In the genomic region with DNA sequence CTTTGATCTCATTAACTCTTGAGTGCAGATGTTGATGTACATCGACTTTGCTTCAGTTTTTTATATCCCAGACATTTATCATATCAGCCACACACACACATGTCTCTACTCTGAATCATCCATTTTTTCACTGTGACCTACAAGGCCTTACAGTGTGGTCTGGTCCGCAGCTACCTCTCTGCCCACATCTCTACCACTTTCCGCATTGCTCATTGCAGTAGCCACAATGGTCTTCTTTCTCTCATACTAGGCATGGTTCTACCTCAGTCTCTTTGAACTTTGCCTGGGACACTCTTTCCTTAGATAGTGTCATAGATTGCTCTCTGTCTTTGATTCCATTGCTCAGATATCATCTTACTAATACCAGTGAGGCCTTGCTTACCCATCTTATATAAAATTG, we compare ENCODE assay signal across 2 cellular contexts.
TF ChIP-seq lines count a peak whose summit lies in the region.

No MANE protein-coding gene starts in this region.

TF ChIP-seq in HCT116, 20 proteins besides CTCF, POLR2A, EP300 and RAD21:
- TF ChIP-seq, protein P1, sequence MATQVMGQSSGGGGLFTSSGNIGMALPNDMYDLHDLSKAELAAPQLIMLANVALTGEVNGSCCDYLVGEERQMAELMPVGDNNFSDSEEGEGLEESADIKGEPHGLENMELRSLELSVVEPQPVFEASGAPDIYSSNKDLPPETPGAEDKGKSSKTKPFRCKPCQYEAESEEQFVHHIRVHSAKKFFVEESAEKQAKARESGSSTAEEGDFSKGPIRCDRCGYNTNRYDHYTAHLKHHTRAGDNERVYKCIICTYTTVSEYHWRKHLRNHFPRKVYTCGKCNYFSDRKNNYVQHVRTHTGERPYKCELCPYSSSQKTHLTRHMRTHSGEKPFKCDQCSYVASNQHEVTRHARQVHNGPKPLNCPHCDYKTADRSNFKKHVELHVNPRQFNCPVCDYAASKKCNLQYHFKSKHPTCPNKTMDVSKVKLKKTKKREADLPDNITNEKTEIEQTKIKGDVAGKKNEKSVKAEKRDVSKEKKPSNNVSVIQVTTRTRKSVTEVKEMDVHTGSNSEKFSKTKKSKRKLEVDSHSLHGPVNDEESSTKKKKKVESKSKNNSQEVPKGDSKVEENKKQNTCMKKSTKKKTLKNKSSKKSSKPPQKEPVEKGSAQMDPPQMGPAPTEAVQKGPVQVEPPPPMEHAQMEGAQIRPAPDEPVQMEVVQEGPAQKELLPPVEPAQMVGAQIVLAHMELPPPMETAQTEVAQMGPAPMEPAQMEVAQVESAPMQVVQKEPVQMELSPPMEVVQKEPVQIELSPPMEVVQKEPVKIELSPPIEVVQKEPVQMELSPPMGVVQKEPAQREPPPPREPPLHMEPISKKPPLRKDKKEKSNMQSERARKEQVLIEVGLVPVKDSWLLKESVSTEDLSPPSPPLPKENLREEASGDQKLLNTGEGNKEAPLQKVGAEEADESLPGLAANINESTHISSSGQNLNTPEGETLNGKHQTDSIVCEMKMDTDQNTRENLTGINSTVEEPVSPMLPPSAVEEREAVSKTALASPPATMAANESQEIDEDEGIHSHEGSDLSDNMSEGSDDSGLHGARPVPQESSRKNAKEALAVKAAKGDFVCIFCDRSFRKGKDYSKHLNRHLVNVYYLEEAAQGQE (IDR thresholded peaks at IDR 0.05; ENCODE audit: low read depth) = no peak
- TF ChIP-seq TCF7L2 (IDR thresholded peaks at IDR 0.05; ENCODE audit: borderline replicate concordance, extremely low read depth, insufficient read depth, insufficient read length) = no peak
- no peak for TF ChIP-seq CEBPB (IDR thresholded peaks at IDR 0.05; ENCODE audit: low read depth)
- TF ChIP-seq, protein P2, sequence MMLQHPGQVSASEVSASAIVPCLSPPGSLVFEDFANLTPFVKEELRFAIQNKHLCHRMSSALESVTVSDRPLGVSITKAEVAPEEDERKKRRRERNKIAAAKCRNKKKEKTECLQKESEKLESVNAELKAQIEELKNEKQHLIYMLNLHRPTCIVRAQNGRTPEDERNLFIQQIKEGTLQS (IDR thresholded peaks at IDR 0.05) = no peak
- TF ChIP-seq EZH2phosphoT487 (IDR thresholded peaks at IDR 0.05; ENCODE audit: borderline replicate concordance) = no peak
- no peak for TF ChIP-seq SRF (IDR thresholded peaks at IDR 0.05; ENCODE audit: low read depth)
- TF ChIP-seq CBX3 (IDR thresholded peaks at IDR 0.05; ENCODE audit: low read depth) = no peak
- TF ChIP-seq EZH2 (IDR thresholded peaks at IDR 0.05) = no peak
- no peak for TF ChIP-seq EGR1 (IDR thresholded peaks at IDR 0.05; ENCODE audit: low read depth)
- TF ChIP-seq YY1 (IDR thresholded peaks at IDR 0.05; ENCODE audit: extremely low read depth, insufficient replicate concordance, low read depth, low read length) = no peak
- no peak for TF ChIP-seq POLR2AphosphoS5 (IDR thresholded peaks at IDR 0.05; ENCODE audit: low read depth, low read length)
- no peak for TF ChIP-seq ELF1 (IDR thresholded peaks at IDR 0.05; ENCODE audit: borderline replicate concordance, low read depth)
- TF ChIP-seq, protein P3, sequence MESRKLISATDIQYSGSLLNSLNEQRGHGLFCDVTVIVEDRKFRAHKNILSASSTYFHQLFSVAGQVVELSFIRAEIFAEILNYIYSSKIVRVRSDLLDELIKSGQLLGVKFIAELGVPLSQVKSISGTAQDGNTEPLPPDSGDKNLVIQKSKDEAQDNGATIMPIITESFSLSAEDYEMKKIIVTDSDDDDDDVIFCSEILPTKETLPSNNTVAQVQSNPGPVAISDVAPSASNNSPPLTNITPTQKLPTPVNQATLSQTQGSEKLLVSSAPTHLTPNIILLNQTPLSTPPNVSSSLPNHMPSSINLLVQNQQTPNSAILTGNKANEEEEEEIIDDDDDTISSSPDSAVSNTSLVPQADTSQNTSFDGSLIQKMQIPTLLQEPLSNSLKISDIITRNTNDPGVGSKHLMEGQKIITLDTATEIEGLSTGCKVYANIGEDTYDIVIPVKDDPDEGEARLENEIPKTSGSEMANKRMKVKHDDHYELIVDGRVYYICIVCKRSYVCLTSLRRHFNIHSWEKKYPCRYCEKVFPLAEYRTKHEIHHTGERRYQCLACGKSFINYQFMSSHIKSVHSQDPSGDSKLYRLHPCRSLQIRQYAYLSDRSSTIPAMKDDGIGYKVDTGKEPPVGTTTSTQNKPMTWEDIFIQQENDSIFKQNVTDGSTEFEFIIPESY (IDR thresholded peaks at IDR 0.05; ENCODE audit: extremely low read depth, insufficient replicate concordance, low read length) = no peak
- no peak for TF ChIP-seq SIN3A (IDR thresholded peaks at IDR 0.05; ENCODE audit: low read depth)

TF ChIP-seq in WTC11, 78 proteins besides CTCF, POLR2A, EP300 and RAD21 (continued from another document):
- TF ChIP-seq, protein P4, sequence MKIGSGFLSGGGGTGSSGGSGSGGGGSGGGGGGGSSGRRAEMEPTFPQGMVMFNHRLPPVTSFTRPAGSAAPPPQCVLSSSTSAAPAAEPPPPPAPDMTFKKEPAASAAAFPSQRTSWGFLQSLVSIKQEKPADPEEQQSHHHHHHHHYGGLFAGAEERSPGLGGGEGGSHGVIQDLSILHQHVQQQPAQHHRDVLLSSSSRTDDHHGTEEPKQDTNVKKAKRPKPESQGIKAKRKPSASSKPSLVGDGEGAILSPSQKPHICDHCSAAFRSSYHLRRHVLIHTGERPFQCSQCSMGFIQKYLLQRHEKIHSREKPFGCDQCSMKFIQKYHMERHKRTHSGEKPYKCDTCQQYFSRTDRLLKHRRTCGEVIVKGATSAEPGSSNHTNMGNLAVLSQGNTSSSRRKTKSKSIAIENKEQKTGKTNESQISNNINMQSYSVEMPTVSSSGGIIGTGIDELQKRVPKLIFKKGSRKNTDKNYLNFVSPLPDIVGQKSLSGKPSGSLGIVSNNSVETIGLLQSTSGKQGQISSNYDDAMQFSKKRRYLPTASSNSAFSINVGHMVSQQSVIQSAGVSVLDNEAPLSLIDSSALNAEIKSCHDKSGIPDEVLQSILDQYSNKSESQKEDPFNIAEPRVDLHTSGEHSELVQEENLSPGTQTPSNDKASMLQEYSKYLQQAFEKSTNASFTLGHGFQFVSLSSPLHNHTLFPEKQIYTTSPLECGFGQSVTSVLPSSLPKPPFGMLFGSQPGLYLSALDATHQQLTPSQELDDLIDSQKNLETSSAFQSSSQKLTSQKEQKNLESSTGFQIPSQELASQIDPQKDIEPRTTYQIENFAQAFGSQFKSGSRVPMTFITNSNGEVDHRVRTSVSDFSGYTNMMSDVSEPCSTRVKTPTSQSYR (CRISPR knock-in tag; IDR thresholded peaks at IDR 0.05) = no peak
- TF ChIP-seq, protein P5, sequence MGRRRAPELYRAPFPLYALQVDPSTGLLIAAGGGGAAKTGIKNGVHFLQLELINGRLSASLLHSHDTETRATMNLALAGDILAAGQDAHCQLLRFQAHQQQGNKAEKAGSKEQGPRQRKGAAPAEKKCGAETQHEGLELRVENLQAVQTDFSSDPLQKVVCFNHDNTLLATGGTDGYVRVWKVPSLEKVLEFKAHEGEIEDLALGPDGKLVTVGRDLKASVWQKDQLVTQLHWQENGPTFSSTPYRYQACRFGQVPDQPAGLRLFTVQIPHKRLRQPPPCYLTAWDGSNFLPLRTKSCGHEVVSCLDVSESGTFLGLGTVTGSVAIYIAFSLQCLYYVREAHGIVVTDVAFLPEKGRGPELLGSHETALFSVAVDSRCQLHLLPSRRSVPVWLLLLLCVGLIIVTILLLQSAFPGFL (CRISPR knock-in tag; IDR thresholded peaks at IDR 0.05; ENCODE audit: borderline replicate concordance) = no peak
- no peak for TF ChIP-seq KAT7 (CRISPR knock-in tag; IDR thresholded peaks at IDR 0.05; ENCODE audit: borderline replicate concordance)
- TF ChIP-seq, protein P6, sequence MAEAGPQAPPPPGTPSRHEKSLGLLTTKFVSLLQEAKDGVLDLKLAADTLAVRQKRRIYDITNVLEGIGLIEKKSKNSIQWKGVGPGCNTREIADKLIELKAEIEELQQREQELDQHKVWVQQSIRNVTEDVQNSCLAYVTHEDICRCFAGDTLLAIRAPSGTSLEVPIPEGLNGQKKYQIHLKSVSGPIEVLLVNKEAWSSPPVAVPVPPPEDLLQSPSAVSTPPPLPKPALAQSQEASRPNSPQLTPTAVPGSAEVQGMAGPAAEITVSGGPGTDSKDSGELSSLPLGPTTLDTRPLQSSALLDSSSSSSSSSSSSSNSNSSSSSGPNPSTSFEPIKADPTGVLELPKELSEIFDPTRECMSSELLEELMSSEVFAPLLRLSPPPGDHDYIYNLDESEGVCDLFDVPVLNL (CRISPR knock-in tag; IDR thresholded peaks at IDR 0.05; ENCODE audit: borderline replicate concordance, low read depth) = no peak
